23 cellular contexts compared by ENCODE assay signal in the genomic region with DNA sequence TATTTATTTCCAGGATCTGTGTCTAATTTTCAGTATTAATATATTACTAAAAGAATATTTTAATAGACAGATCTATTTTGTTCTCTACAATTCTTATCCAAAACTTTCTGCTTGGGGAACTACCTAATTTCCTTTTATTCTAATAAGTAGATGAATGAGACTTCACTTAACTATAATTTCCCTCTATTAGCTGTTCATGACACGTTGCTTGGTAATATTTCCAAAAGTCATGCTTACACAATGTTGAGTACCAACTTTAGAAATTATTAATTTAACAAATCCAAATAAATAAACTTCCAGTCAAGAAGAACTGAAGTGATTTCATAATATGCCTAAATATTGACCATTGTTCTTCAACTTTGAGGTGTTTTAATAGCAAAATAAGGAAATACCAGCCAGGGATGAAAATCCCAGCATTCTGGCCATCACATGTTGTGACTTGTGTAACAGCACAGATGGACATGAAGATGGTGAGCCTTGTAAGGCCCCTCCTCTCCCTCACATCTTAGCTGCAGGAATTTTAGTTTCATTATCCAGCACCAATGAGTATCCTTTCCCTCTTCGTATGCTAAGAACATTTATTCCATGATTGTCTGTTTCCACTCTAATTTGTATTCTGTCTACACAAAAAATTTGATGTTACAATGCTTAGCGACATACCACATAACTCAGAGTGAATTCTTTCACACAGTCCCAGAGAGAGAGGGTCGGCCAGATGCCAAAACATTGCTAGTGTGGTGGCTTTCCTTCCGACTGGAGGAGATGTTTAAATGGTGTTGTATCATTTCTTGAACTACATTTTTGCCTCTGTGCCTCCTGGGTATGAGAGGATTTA.
DNase-seq lines count a peak whose midpoint lies in the region; ATAC-seq and TF ChIP-seq lines count a peak whose summit lies in the region.
"Had no signal": no experiment of that assay in that cellular context is flagged by ENCODE, and none has a peak within 500 bp of the region (broad histone marks: within the 10 kb centered on the region; RNA-seq: fewer than 3 reads in every experiment).

No MANE protein-coding gene starts in this region.

- ATAC-seq in GM21619 (IDR thresholded peaks at IDR 0.05; ENCODE audit: unreplicated experiment): no peak
- ATAC-seq: activated CD4-positive, CD25-positive, alpha-beta regulatory T cell treated with anti-CD3 and anti-CD28 coated beads, Interleukin-2, amount 50 U/mL, for 24 hours; activated CD8-positive, alpha-beta T cell treated with anti-CD3 and anti-CD28 coated beads, Interleukin-2, amount 10 ng/mL, durations not matched to agents 7 days and 5 days; effector memory CD8-positive, alpha-beta T cell; stimulated activated naive B cell treated with anti-CD40 and anti-IgM and Interleukin-4, amounts not matched to agents 10 μg/mL and 1 μg/mL and 100 μg/mL, for 72 hours had no signal

- H3K4me3 ChIP-seq in adipocyte (ENCODE audit: low read length) (peak overlapping the region; percentile 21), thyroid gland (replicated peaks in 1 of 3) (no peak overlapping the region)
- H3K4me3 ChIP-seq: smooth muscle cell had no signal

- peak; percentile 44 for DNase-seq in M059J (ENCODE audit: low read depth)
- no peak for DNase-seq in adipocyte (ENCODE audit: low read depth)
- peak; percentile 1 for DNase-seq in kidney tubule cell (ENCODE audit: low spot score)
- peak; percentile 53 to 68 for DNase-seq in thyroid gland
- DNase-seq in ecto neural progenitor cell (ENCODE audit: low spot score): no peak
- no peak for DNase-seq in activated T-cell treated with anti-CD3 and anti-CD28 coated beads, Interleukin-2, amount 50 U/mL, for 48 hours
- DNase-seq: activated CD8-positive, alpha-beta T cell treated with anti-CD3 and anti-CD28 coated beads, Interleukin-2, amount 10 ng/mL, durations not matched to agents 7 days and 5 days; activated gamma-delta T cell; activated T-cell treated with anti-CD3 and anti-CD28 coated beads for 4 hours; effector memory CD8-positive, alpha-beta T cell; kidney glomerular epithelial cell; mesenchymal stem cell; naive B cell; NCI-H1105; NCI-H2081 treated with DMSO at 0.1 percent for 48 hours; NCI-H345; NCI-H82; nucleus accumbens; stimulated activated CD4-positive, alpha-beta T cell treated with anti-CD3 and anti-CD28 coated beads, Interleukin-4, amount 100 ng/mL, for 1 hour; stimulated activated naive B cell treated with anti-CD40 and anti-IgM and Interleukin-4, amounts not matched to agents 10 μg/mL and 1 μg/mL and 100 μg/mL, for 72 hours had no signal

- intact Hi-C loops in thyroid gland (cut with DNase I): loop anchor here (10.0 kb wide), 1 partner anchor 62 kb away; no protein-coding TSS in a partner anchor

- 51 to 53% methylated on average over 5 of the region's 5 CpGs for WGBS in thyroid gland, 2 donors

- no peak for TF ChIP-seq CTCF in thyroid gland (IDR thresholded peaks at IDR 0.05)

- H3K4me1 ChIP-seq in adipocyte (ENCODE audit: control insufficient read depth, insufficient read depth, low read length) (peaks cover 6% of the 10 kb centered on the region), thyroid gland (peaks cover 13 to 17% of the 10 kb centered on the region in 2 donors)

- H3K9ac ChIP-seq in adipocyte (ENCODE audit: low read length): no peak overlapping the region

- H3K36me3 ChIP-seq in adipocyte (ENCODE audit: control insufficient read depth, insufficient read depth, low read length, severe bottlenecking) (no peaks in the 10 kb centered on the region), thyroid gland (no peaks in the 10 kb centered on the region)

- no peak for TF ChIP-seq POLR2A in thyroid gland (IDR thresholded peaks at IDR 0.05)

- H3K27me3 ChIP-seq in adipocyte (replicated peaks; ENCODE audit: control insufficient read depth, insufficient read depth, low read length) (no peaks in the 10 kb centered on the region), thyroid gland (no peaks in the 10 kb centered on the region)

- no peaks in the 10 kb centered on the region for H3K9me3 ChIP-seq in adipocyte (ENCODE audit: control insufficient read depth, low read length)
- no peaks in the 10 kb centered on the region for H3K9me3 ChIP-seq in thyroid gland

- H3K27ac ChIP-seq in thyroid gland: peak overlapping the region in 1 of 3 donors; percentile 30

Comparison
In these comparisons a context has a peak if more than half of its experiments do, and no peak if none do; other contexts are left out.
1. DNase-seq: peak in M059J (single experiment), kidney tubule cell (single experiment) and thyroid gland (2 of 2); none in adipocyte (single experiment), ecto neural progenitor cell (single experiment) and activated T-cell treated with anti-CD3 and anti-CD28 coated beads, Interleukin-2, amount 50 U/mL, for 48 hours (0 of 2).